Comparison of ENCODE assay signal across 20 cellular contexts in the genomic region with DNA sequence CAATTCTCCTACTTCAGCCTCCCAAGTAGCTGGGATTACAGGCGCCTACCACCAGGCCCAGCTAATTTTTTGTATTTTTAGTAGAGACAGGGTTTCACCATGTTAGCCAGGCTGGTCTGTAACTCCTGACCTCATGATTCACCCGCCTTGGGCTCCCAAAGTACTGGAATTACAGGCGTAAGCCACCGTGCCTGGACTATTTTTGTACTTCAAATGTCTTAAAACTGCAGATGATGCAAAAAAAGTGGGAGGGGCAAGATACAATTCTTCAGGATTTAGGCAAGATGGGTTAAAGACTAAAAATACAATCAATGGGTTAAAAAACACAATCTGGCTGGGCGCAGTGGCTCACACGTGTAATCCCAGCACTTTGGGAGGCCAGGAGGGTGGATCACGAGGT.
"Had no signal": no experiment of that assay in that cellular context is flagged by ENCODE, and none has a peak within 500 bp of the region (broad histone marks: within the 10 kb centered on the region; RNA-seq: fewer than 3 reads in every experiment).

No MANE protein-coding gene starts in this region.

- ATAC-seq: activated T-cell treated with anti-CD3 and anti-CD28 coated beads, Interleukin-2, amount 50 U/mL, for 4 hours; mucosa of descending colon; naive thymus-derived CD4-positive, alpha-beta T cell had no signal

- FAIRE-seq: colon, urothelium cell line had no signal

- H3K27me3 ChIP-seq: dorsolateral prefrontal cortex, neural progenitor cell, tibial artery had no signal

- DNase-seq: activated CD4-positive, alpha-beta T cell treated with anti-CD3 and anti-CD28 coated beads, Interleukin-2, amount 50 U/mL, for 1 hour; activated CD4-positive, CD25-positive, alpha-beta regulatory T cell treated with anti-CD3 and anti-CD28 coated beads, Interleukin-2, amount 50 U/mL, for 72 hours; activated CD8-positive, alpha-beta memory T cell treated with anti-CD3 and anti-CD28 coated beads, Interleukin-2, amount 50 U/mL, for 4 hours; activated effector memory CD4-positive, alpha-beta T cell treated with Interleukin-2 at 50 U/mL for 16 hours; activated naive CD4-positive, alpha-beta T cell treated with anti-CD3 and anti-CD28 coated beads, Interleukin-2, amount 50 U/mL, for 16 hours; activated T-cell treated with anti-CD3 and anti-CD28 coated beads, Interleukin-2, amount 50 U/mL, for 4 hours; amniotic stem cell; caudate nucleus; dorsolateral prefrontal cortex; endodermal cell; mesenchymal stem cell; mucosa of descending colon; naive thymus-derived CD4-positive, alpha-beta T cell; stimulated activated CD4-positive, alpha-beta T cell treated with anti-CD3 and anti-CD28 coated beads, Interleukin-2, amount 100 ng/mL, for 24 hours; stimulated activated naive CD4-positive, alpha-beta T cell treated with Interleukin-2 at 50 U/mL for 16 hours; tibial artery had no signal

- H3K4me3 ChIP-seq: dorsolateral prefrontal cortex, mucosa of descending colon, neural progenitor cell, tibial artery had no signal

- H3K9me3 ChIP-seq: mucosa of descending colon, tibial artery had no signal

- H3K27ac ChIP-seq: dorsolateral prefrontal cortex, epithelial cell of prostate, neural progenitor cell, tibial artery had no signal
